ENCODE assay signal across 1 cellular context in the genomic region with DNA sequence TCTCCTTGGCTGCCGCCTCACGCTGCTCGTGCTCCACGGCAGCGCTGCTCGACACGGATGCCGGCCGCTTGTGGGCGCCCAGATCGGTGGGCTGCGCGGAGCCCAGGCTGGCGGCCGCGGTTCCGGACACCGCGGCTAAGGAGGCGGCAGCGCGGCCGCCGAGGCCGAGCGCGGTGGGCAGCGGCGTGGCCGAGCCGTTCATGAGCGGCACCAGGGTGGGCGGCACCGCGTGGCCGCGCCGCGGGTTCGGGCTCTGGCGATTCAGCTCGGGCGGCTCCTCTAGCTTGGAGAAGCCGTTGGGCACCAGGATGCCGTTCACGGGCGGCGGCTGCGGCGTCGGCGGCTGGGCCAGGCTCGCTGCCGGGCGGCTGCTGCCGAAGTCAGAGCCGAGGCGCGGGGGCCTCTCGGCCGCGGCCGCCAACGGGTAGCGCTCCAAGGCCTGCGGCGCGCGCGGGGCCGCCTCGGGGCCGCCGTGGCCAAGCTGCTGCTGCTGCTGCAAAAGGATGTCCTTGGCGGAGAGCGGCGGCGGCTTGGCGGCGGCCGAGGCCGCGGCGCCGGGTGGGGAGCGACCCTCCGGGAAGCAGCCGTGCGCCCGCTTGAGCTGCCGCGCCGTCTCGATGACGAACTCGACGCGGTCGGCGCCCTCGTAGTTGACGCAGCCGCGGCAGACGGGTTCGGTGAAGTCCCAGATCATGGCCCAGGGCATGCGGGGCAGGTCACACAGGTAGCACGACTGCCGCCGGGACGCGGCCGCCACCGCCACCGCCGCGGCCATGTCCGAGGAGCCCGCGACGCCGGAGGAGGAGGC.
TF ChIP-seq lines count a peak whose summit lies in the region.

No MANE protein-coding gene starts in this region.

TF ChIP-seq in HepG2, 621 proteins besides CTCF, POLR2A, EP300 and RAD21 (continued from another document and continues in another):
- TF ChIP-seq, protein P1, sequence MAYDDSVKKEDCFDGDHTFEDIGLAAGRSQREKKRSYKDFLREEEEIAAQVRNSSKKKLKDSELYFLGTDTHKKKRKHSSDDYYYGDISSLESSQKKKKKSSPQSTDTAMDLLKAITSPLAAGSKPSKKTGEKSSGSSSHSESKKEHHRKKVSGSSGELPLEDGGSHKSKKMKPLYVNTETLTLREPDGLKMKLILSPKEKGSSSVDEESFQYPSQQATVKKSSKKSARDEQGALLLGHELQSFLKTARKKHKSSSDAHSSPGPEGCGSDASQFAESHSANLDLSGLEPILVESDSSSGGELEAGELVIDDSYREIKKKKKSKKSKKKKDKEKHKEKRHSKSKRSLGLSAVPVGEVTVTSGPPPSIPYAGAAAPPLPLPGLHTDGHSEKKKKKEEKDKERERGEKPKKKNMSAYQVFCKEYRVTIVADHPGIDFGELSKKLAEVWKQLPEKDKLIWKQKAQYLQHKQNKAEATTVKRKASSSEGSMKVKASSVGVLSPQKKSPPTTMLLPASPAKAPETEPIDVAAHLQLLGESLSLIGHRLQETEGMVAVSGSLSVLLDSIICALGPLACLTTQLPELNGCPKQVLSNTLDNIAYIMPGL (CRISPR knock-in tag; IDR thresholded peaks at IDR 0.05; ENCODE audit: borderline replicate concordance in 1 of 2, low read depth in 1 of 2) = no peak; a peak in 1 of 4 replicates
- no peak; the same call in 1 of the 2 replicates for TF ChIP-seq EED (CRISPR knock-in tag; IDR thresholded peaks at IDR 0.05)
- no peak for TF ChIP-seq ZNF567 (CRISPR knock-in tag; IDR thresholded peaks at IDR 0.05; ENCODE audit: borderline replicate concordance)
- no peak for TF ChIP-seq ZFP36L1 (CRISPR knock-in tag; IDR thresholded peaks at IDR 0.05)
- TF ChIP-seq ZNF17 (CRISPR knock-in tag; IDR thresholded peaks at IDR 0.05) = no peak
- no peak for TF ChIP-seq KAT7 (CRISPR knock-in tag; IDR thresholded peaks at IDR 0.05; ENCODE audit: borderline replicate concordance)
- TF ChIP-seq MAFG (CRISPR knock-in tag; IDR thresholded peaks at IDR 0.05) = no peak
- TF ChIP-seq ZNF101 (CRISPR knock-in tag; IDR thresholded peaks at IDR 0.05; ENCODE audit: borderline replicate concordance, low read depth) = no peak
- TF ChIP-seq ZNF33A (CRISPR knock-in tag; IDR thresholded peaks at IDR 0.05; ENCODE audit: borderline replicate concordance) = no peak
- TF ChIP-seq, protein P2, sequence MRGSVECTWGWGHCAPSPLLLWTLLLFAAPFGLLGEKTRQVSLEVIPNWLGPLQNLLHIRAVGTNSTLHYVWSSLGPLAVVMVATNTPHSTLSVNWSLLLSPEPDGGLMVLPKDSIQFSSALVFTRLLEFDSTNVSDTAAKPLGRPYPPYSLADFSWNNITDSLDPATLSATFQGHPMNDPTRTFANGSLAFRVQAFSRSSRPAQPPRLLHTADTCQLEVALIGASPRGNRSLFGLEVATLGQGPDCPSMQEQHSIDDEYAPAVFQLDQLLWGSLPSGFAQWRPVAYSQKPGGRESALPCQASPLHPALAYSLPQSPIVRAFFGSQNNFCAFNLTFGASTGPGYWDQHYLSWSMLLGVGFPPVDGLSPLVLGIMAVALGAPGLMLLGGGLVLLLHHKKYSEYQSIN (CRISPR knock-in tag; IDR thresholded peaks at IDR 0.05; ENCODE audit: borderline replicate concordance) = no peak
- TF ChIP-seq TCF7 (IDR thresholded peaks at IDR 0.05; ENCODE audit: low read depth) = no peak
- peak; percentile 62; the same call in 1 of the 2 replicates for TF ChIP-seq ZC3H13 (CRISPR knock-in tag; IDR thresholded peaks at IDR 0.05)
- no peak for TF ChIP-seq CCAR2 (optimal IDR thresholded peaks at IDR 0.05; ENCODE audit: low read depth, low read length)
- TF ChIP-seq JUNB (CRISPR knock-in tag; IDR thresholded peaks at IDR 0.05; ENCODE audit: borderline replicate concordance) = no peak
- no peak for TF ChIP-seq ZEB1 (IDR thresholded peaks at IDR 0.05; ENCODE audit: insufficient replicate concordance, low read depth)
- no peak for TF ChIP-seq ZNF7 (CRISPR knock-in tag; IDR thresholded peaks at IDR 0.05)
- TF ChIP-seq, protein P3, sequence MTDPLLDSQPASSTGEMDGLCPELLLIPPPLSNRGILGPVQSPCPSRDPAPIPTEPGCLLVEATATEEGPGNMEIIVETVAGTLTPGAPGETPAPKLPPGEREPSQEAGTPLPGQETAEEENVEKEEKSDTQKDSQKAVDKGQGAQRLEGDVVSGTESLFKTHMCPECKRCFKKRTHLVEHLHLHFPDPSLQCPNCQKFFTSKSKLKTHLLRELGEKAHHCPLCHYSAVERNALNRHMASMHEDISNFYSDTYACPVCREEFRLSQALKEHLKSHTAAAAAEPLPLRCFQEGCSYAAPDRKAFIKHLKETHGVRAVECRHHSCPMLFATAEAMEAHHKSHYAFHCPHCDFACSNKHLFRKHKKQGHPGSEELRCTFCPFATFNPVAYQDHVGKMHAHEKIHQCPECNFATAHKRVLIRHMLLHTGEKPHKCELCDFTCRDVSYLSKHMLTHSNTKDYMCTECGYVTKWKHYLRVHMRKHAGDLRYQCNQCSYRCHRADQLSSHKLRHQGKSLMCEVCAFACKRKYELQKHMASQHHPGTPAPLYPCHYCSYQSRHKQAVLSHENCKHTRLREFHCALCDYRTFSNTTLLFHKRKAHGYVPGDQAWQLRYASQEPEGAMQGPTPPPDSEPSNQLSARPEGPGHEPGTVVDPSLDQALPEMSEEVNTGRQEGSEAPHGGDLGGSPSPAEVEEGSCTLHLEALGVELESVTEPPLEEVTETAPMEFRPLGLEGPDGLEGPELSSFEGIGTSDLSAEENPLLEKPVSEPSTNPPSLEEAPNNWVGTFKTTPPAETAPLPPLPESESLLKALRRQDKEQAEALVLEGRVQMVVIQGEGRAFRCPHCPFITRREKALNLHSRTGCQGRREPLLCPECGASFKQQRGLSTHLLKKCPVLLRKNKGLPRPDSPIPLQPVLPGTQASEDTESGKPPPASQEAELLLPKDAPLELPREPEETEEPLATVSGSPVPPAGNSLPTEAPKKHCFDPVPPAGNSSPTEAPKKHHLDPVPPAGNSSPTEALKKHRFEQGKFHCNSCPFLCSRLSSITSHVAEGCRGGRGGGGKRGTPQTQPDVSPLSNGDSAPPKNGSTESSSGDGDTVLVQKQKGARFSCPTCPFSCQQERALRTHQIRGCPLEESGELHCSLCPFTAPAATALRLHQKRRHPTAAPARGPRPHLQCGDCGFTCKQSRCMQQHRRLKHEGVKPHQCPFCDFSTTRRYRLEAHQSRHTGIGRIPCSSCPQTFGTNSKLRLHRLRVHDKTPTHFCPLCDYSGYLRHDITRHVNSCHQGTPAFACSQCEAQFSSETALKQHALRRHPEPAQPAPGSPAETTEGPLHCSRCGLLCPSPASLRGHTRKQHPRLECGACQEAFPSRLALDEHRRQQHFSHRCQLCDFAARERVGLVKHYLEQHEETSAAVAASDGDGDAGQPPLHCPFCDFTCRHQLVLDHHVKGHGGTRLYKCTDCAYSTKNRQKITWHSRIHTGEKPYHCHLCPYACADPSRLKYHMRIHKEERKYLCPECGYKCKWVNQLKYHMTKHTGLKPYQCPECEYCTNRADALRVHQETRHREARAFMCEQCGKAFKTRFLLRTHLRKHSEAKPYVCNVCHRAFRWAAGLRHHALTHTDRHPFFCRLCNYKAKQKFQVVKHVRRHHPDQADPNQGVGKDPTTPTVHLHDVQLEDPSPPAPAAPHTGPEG (CRISPR knock-in tag; IDR thresholded peaks at IDR 0.05) = no peak
- no peak for TF ChIP-seq ZNF737 (CRISPR knock-in tag; IDR thresholded peaks at IDR 0.05; ENCODE audit: borderline replicate concordance)
- TF ChIP-seq RBM39 (IDR thresholded peaks at IDR 0.05; ENCODE audit: low read depth, low read length, poor library complexity, severe bottlenecking) = no peak
- no peak for TF ChIP-seq ZNF143 (CRISPR knock-in tag; IDR thresholded peaks at IDR 0.05)
- TF ChIP-seq CCDC6 (CRISPR knock-in tag; IDR thresholded peaks at IDR 0.05) = 0 out of 2 replicates have a peak, but pooled peaks have one; percentile 2
- 0 out of 2 replicates have a peak, but pooled peaks have one; percentile 4 for TF ChIP-seq HOXA9 (CRISPR knock-in tag; IDR thresholded peaks at IDR 0.05; ENCODE audit: borderline replicate concordance)
- TF ChIP-seq DR1 (CRISPR knock-in tag; IDR thresholded peaks at IDR 0.05) = no peak
- TF ChIP-seq TP53 (CRISPR knock-in tag; conservative IDR thresholded peaks at IDR 0.05) = no peak
- TF ChIP-seq ZBTB42 (CRISPR knock-in tag; IDR thresholded peaks at IDR 0.05) = no peak
- TF ChIP-seq TGIF2 (CRISPR knock-in tag; IDR thresholded peaks at IDR 0.05) = no peak
- TF ChIP-seq ZNF562 (CRISPR knock-in tag; IDR thresholded peaks at IDR 0.05; ENCODE audit: borderline replicate concordance) = no peak
- TF ChIP-seq ZNF292 (CRISPR knock-in tag; IDR thresholded peaks at IDR 0.05; ENCODE audit: borderline replicate concordance, low read depth) = no peak
- TF ChIP-seq, protein P4, sequence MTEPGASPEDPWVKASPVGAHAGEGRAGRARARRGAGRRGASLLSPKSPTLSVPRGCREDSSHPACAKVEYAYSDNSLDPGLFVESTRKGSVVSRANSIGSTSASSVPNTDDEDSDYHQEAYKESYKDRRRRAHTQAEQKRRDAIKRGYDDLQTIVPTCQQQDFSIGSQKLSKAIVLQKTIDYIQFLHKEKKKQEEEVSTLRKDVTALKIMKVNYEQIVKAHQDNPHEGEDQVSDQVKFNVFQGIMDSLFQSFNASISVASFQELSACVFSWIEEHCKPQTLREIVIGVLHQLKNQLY (CRISPR knock-in tag; IDR thresholded peaks at IDR 0.05) = no peak
- TF ChIP-seq, protein P5, sequence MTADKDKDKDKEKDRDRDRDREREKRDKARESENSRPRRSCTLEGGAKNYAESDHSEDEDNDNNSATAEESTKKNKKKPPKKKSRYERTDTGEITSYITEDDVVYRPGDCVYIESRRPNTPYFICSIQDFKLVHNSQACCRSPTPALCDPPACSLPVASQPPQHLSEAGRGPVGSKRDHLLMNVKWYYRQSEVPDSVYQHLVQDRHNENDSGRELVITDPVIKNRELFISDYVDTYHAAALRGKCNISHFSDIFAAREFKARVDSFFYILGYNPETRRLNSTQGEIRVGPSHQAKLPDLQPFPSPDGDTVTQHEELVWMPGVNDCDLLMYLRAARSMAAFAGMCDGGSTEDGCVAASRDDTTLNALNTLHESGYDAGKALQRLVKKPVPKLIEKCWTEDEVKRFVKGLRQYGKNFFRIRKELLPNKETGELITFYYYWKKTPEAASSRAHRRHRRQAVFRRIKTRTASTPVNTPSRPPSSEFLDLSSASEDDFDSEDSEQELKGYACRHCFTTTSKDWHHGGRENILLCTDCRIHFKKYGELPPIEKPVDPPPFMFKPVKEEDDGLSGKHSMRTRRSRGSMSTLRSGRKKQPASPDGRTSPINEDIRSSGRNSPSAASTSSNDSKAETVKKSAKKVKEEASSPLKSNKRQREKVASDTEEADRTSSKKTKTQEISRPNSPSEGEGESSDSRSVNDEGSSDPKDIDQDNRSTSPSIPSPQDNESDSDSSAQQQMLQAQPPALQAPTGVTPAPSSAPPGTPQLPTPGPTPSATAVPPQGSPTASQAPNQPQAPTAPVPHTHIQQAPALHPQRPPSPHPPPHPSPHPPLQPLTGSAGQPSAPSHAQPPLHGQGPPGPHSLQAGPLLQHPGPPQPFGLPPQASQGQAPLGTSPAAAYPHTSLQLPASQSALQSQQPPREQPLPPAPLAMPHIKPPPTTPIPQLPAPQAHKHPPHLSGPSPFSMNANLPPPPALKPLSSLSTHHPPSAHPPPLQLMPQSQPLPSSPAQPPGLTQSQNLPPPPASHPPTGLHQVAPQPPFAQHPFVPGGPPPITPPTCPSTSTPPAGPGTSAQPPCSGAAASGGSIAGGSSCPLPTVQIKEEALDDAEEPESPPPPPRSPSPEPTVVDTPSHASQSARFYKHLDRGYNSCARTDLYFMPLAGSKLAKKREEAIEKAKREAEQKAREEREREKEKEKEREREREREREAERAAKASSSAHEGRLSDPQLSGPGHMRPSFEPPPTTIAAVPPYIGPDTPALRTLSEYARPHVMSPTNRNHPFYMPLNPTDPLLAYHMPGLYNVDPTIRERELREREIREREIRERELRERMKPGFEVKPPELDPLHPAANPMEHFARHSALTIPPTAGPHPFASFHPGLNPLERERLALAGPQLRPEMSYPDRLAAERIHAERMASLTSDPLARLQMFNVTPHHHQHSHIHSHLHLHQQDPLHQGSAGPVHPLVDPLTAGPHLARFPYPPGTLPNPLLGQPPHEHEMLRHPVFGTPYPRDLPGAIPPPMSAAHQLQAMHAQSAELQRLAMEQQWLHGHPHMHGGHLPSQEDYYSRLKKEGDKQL (CRISPR knock-in tag; IDR thresholded peaks at IDR 0.05; ENCODE audit: low read depth) = no peak
- no peak for TF ChIP-seq ZNF570 (CRISPR knock-in tag; IDR thresholded peaks at IDR 0.05; ENCODE audit: borderline replicate concordance)
- TF ChIP-seq, protein P6, sequence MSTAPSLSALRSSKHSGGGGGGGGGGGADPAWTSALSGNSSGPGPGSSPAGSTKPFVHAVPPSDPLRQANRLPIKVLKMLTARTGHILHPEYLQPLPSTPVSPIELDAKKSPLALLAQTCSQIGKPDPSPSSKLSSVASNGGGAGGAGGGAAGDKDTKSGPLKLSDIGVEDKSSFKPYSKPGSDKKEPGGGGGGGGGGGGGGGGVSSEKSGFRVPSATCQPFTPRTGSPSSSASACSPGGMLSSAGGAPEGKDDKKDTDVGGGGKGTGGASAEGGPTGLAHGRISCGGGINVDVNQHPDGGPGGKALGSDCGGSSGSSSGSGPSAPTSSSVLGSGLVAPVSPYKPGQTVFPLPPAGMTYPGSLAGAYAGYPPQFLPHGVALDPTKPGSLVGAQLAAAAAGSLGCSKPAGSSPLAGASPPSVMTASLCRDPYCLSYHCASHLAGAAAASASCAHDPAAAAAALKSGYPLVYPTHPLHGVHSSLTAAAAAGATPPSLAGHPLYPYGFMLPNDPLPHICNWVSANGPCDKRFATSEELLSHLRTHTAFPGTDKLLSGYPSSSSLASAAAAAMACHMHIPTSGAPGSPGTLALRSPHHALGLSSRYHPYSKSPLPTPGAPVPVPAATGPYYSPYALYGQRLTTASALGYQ (CRISPR knock-in tag; IDR thresholded peaks at IDR 0.05) = no peak
- TF ChIP-seq GZF1 (CRISPR knock-in tag; IDR thresholded peaks at IDR 0.05) = no peak
- no peak for TF ChIP-seq HNF4A (CRISPR knock-in tag; IDR thresholded peaks at IDR 0.05)
- TF ChIP-seq ZMYM2 (CRISPR knock-in tag; IDR thresholded peaks at IDR 0.05) = no peak
- no peak for TF ChIP-seq TEAD2 (CRISPR knock-in tag; IDR thresholded peaks at IDR 0.05)
- no peak for TF ChIP-seq SMC3 (IDR thresholded peaks at IDR 0.05; ENCODE audit: low read length)
- TF ChIP-seq ZNF10 (CRISPR knock-in tag; IDR thresholded peaks at IDR 0.05; ENCODE audit: borderline replicate concordance, low read depth) = no peak
- TF ChIP-seq KLF12 (CRISPR knock-in tag; IDR thresholded peaks at IDR 0.05; ENCODE audit: borderline replicate concordance) = no peak
- no peak for TF ChIP-seq ZFP37 (CRISPR knock-in tag; IDR thresholded peaks at IDR 0.05; ENCODE audit: borderline replicate concordance)
- TF ChIP-seq AKAP8 (CRISPR knock-in tag; IDR thresholded peaks at IDR 0.05) = no peak; the same call in 1 of the 2 replicates
- TF ChIP-seq ISX (CRISPR knock-in tag; conservative IDR thresholded peaks at IDR 0.05) = 0 out of 2 replicates have a peak, but pooled peaks have one; percentile 8
